In genomic region chr18:48730010-48730409, GRCh38 we compare ENCODE assay signal across 35 cellular contexts.
"Had no signal": no experiment of that assay in that cellular context is flagged by ENCODE, and none has a peak within 500 bp of the region (broad histone marks: within the 10 kb centered on the region; RNA-seq: fewer than 3 reads in every experiment).

No MANE protein-coding gene starts in this region.

- H3K36me3 Mint-ChIP-seq: naive B cell had no signal

- H3K4me3 ChIP-seq: dorsolateral prefrontal cortex, gastroesophageal sphincter, pancreas, prostate gland, skin epidermis, thyroid gland, upper lobe of right lung had no signal

- H3K27me3 Mint-ChIP-seq: activated CD4-positive, alpha-beta memory T cell treated with anti-CD3 and anti-CD28 coated beads, Interleukin-2, amount 10 ng/mL, durations not matched to agents 7 days and 5 days; activated T-helper 17 cell treated with anti-CD3 and anti-CD28 coated beads, Interleukin-2, amount 50 U/mL, for 72 hours; central memory CD8-positive, alpha-beta T cell; effector memory CD8-positive, alpha-beta T cell; naive B cell; stimulated activated memory B cell treated with anti-CD40 and anti-IgM and Interleukin-4, amounts not matched to agents 10 μg/mL and 1 μg/mL and 100 μg/mL, for 72 hours; stimulated activated naive CD8-positive, alpha-beta T cell treated with anti-CD3 and anti-CD28 coated beads, Interleukin-15, amount 100 ng/mL, for 72 hours had no signal

- H3K4me1 ChIP-seq: pancreas, prostate gland had no signal

- H3K4me1 Mint-ChIP-seq: central memory CD8-positive, alpha-beta T cell had no signal

- H3K4me3 Mint-ChIP-seq: activated CD4-positive, alpha-beta memory T cell treated with anti-CD3 and anti-CD28 coated beads, Interleukin-2, amount 10 ng/mL, durations not matched to agents 7 days and 5 days; activated CD4-positive, alpha-beta T cell treated with anti-CD3 and anti-CD28 coated beads, Interleukin-2, amount 10 ng/mL, durations not matched to agents 24 days and 14 days; activated T-cell treated with anti-CD3 and anti-CD28 coated beads, Interleukin-2, amount 50 U/mL, for 4 hours; activated T-helper 17 cell treated with anti-CD3 and anti-CD28 coated beads, Interleukin-2, amount 50 U/mL, for 72 hours; central memory CD8-positive, alpha-beta T cell; effector memory CD8-positive, alpha-beta T cell; mesothelial cell of epicardium; naive B cell; nephron progenitor cell; stimulated activated memory B cell treated with anti-CD40 and anti-IgM and Interleukin-4, amounts not matched to agents 10 μg/mL and 1 μg/mL and 100 μg/mL, for 72 hours; stimulated activated naive CD8-positive, alpha-beta T cell treated with anti-CD3 and anti-CD28 coated beads, Interleukin-15, amount 100 ng/mL, for 72 hours; T-helper 17 cell had no signal

- H3K9me3 Mint-ChIP-seq: activated CD4-positive, alpha-beta memory T cell treated with anti-CD3 and anti-CD28 coated beads, Interleukin-2, amount 10 ng/mL, durations not matched to agents 7 days and 5 days; activated CD4-positive, alpha-beta T cell treated with anti-CD3 and anti-CD28 coated beads, Interleukin-2, amount 10 ng/mL, durations not matched to agents 24 days and 14 days; activated T-cell treated with anti-CD3 and anti-CD28 coated beads, Interleukin-2, amount 50 U/mL, for 4 hours; activated T-helper 17 cell treated with anti-CD3 and anti-CD28 coated beads, Interleukin-2, amount 50 U/mL, for 72 hours; central memory CD8-positive, alpha-beta T cell; effector memory CD8-positive, alpha-beta T cell; naive B cell; stimulated activated memory B cell treated with anti-CD40 and anti-IgM and Interleukin-4, amounts not matched to agents 10 μg/mL and 1 μg/mL and 100 μg/mL, for 72 hours had no signal

- H3K27ac ChIP-seq: dorsolateral prefrontal cortex, gastroesophageal sphincter, pancreas, prostate gland, thyroid gland, upper lobe of right lung, WERI-Rb-1 had no signal

- H3K36me3 ChIP-seq: gastroesophageal sphincter, pancreas, prostate gland, thyroid gland, upper lobe of right lung, WERI-Rb-1 had no signal

- DNase-seq: activated CD4-positive, alpha-beta memory T cell treated with anti-CD3 and anti-CD28 coated beads, Interleukin-2, amount 10 ng/mL, durations not matched to agents 7 days and 5 days; activated CD4-positive, alpha-beta T cell treated with anti-CD3 and anti-CD28 coated beads, Interleukin-2, amount 10 ng/mL, durations not matched to agents 24 days and 14 days; activated CD8-positive, alpha-beta memory T cell treated with anti-CD3 and anti-CD28 coated beads, Interleukin-2, amount 50 U/mL, for 48 hours; activated gamma-delta T cell treated with Interleukin-2 at 50 U/mL for 16 hours; activated naive CD4-positive, alpha-beta T cell treated with anti-CD3 and anti-CD28 coated beads, Interleukin-2, amount 50 U/mL, for 16 hours; activated T-cell treated with anti-CD3 and anti-CD28 coated beads, Interleukin-2, amount 50 U/mL, for 4 hours; amygdala; dorsolateral prefrontal cortex; effector memory CD8-positive, alpha-beta T cell; erythroblast; head of caudate nucleus; hippocampal formation; left ventricle myocardium superior; mammary epithelial cell; naive B cell; nephron progenitor cell; pancreas; retina; stimulated activated CD4-positive, alpha-beta T cell treated with anti-CD3 and anti-CD28 coated beads, Interleukin-4, amount 100 ng/mL, for 24 hours; stimulated activated naive CD8-positive, alpha-beta T cell treated with anti-CD3 and anti-CD28 coated beads, Interleukin-15, amount 100 ng/mL, for 72 hours; substantia nigra; T-helper 17 cell; T1000; thyroid gland; upper lobe of right lung; WERI-Rb-1 had no signal

- H3K9me3 ChIP-seq: gastroesophageal sphincter, pancreas, prostate gland, thyroid gland, upper lobe of right lung had no signal

- ATAC-seq: activated CD4-positive, CD25-positive, alpha-beta regulatory T cell treated with anti-CD3 and anti-CD28 coated beads, Interleukin-2, amount 50 U/mL, for 24 hours; activated T-cell treated with anti-CD3 and anti-CD28 coated beads, Interleukin-2, amount 50 U/mL, for 4 hours; activated T-helper 17 cell treated with anti-CD3 and anti-CD28 coated beads, Interleukin-2, amount 50 U/mL, for 72 hours; effector memory CD8-positive, alpha-beta T cell; gastroesophageal sphincter; left ventricle myocardium superior; pancreas; sciatic nerve; stimulated activated memory B cell treated with anti-CD40 and anti-IgM and Interleukin-4, amounts not matched to agents 10 μg/mL and 1 μg/mL and 100 μg/mL, for 72 hours; stimulated activated naive CD8-positive, alpha-beta T cell treated with anti-CD3 and anti-CD28 coated beads, Interleukin-15, amount 100 ng/mL, for 72 hours; T-helper 17 cell; upper lobe of right lung had no signal

- H3K27me3 ChIP-seq: dorsolateral prefrontal cortex, gastroesophageal sphincter, pancreas, thyroid gland, upper lobe of right lung had no signal

- H3K27ac Mint-ChIP-seq: activated CD4-positive, alpha-beta memory T cell treated with anti-CD3 and anti-CD28 coated beads, Interleukin-2, amount 10 ng/mL, durations not matched to agents 7 days and 5 days; activated CD4-positive, alpha-beta T cell treated with anti-CD3 and anti-CD28 coated beads, Interleukin-2, amount 10 ng/mL, durations not matched to agents 24 days and 14 days; activated T-helper 17 cell treated with anti-CD3 and anti-CD28 coated beads, Interleukin-2, amount 50 U/mL, for 72 hours; effector memory CD8-positive, alpha-beta T cell; mesothelial cell of epicardium; naive B cell; stimulated activated memory B cell treated with anti-CD40 and anti-IgM and Interleukin-4, amounts not matched to agents 10 μg/mL and 1 μg/mL and 100 μg/mL, for 72 hours; T-helper 17 cell had no signal
